In genomic region chr17:74601944-74602572, GRCh38 we compare ENCODE assay signal across 8 cellular contexts. TPM values are rescaled to one million over a fixed set of nuclear protein-coding genes. Genes with fewer than 3 reads are reported as not detected.
A peak's percentile ranks its signal among the peaks of the same experiment; 100 is the strongest.
DNase-seq lines count a peak whose midpoint lies in the region; ATAC-seq, FAIRE-seq and TF ChIP-seq lines count a peak whose summit lies in the region.

No MANE protein-coding gene starts in this region.

- TF ChIP-seq RAD21 in GM12878 (IDR thresholded peaks at IDR 0.05; ENCODE audit: insufficient read depth, low read depth, low read length): peak; percentile 73
- TF ChIP-seq RAD21 in HepG2 (CRISPR knock-in tag; IDR thresholded peaks at IDR 0.05): 0 out of 2 replicates have a peak, but pooled peaks have one; percentile 27

- H3K9me3 ChIP-seq in GM12878 (replicated peaks; ENCODE audit: control insufficient read depth, insufficient read depth, low read length) (peaks cover 3% of the 10 kb centered on the region; the same call in 1 of the 3 replicates), HepG2 (ENCODE audit: low read length) (no peaks in the 10 kb centered on the region)

- H2AFZ ChIP-seq in GM12878 (ENCODE audit: control insufficient read depth, low read depth, low read length): no peak overlapping the region
- no peak overlapping the region for H2AFZ ChIP-seq in HepG2 (ENCODE audit: low read length)

- TF ChIP-seq POLR2A in GM12878 (IDR thresholded peaks at IDR 0.05; ENCODE audit: low read depth, low read length): no peak
- no peak for TF ChIP-seq POLR2A in HepG2 (IDR thresholded peaks at IDR 0.05; ENCODE audit: insufficient read depth in 1 of 2, low read depth in 2 of 2, low read length in 2 of 2)

- in situ Hi-C loops in GM12878 (cut with MboI): no loop called here
- in situ Hi-C loops in HepG2 (cut with HindIII; ENCODE audit: extremely low pct_ligation_motif_present, low pct_unique_long_range_greater_than_20kb): no loop called here

- TF ChIP-seq CTCF in AG10803 (conservative IDR thresholded peaks at IDR 0.05; ENCODE audit: low read length) (peak; percentile 75), GM12878 (IDR thresholded peaks at IDR 0.05 in 2 of 3, conservative IDR thresholded peaks at IDR 0.05 in 1 of 3; ENCODE audit: control insufficient read depth in 2 of 3, extremely low read depth in 1 of 3, insufficient read depth in 1 of 3, low read depth in 3 of 3, low read length in 3 of 3) (peak; percentile 67 to 71 (median 70)), HepG2 (CRISPR knock-in tag; IDR thresholded peaks at IDR 0.05) (peak; percentile 70)

- H3K79me2 ChIP-seq in GM12878 (ENCODE audit: control insufficient read depth, insufficient read depth, low read length) (no peaks in the 10 kb centered on the region), HepG2 (ENCODE audit: insufficient read depth, low read length) (no peaks in the 10 kb centered on the region)

- no peaks in the 10 kb centered on the region; the same call in 1 of the 2 replicates for H3K4me1 ChIP-seq in GM12878 (ENCODE audit: control insufficient read depth, insufficient read depth, low read length)
- no peaks in the 10 kb centered on the region for H3K4me1 ChIP-seq in HepG2 (ENCODE audit: insufficient read depth, low read length)

- FAIRE-seq in GM12878 (lab: Jason Lieb, UNC) (peak; percentile 18), HepG2 (lab: Jason Lieb, UNC) (peak; percentile 94)

- CTCF ChIA-PET in GM12878 (lab: Yijun Ruan, JAX) (interaction anchor here (0.6 to 3.3 kb wide), 11 partner anchors 8 to 1014 kb away, joined by 3 to 16 read pairs (median 8); partner anchors contain the start of genes CD300E, CD300H, CD300LB and RAB37), HepG2 (lab: Yijun Ruan, JAX; ENCODE audit: low intra/inter-chr PET ratio, low total read pairs) (interaction anchor here (1.1 to 1.3 kb wide), 2 partner anchors 222 to 234 kb away, joined by 3 to 8 read pairs; no protein-coding TSS in a partner anchor)

- POLR2A ChIA-PET in GM12878 (lab: Charles Lee) (no interaction called here), HepG2 (lab: Yijun Ruan, JAX) (no interaction called here)

- peak; percentile 85 for ATAC-seq in GM12878
- peak; percentile 82 for ATAC-seq in HepG2
- ATAC-seq in HG03565 (IDR thresholded peaks at IDR 0.05; ENCODE audit: unreplicated experiment): no peak
- ATAC-seq in GM21367 (IDR thresholded peaks at IDR 0.05; ENCODE audit: unreplicated experiment): no peak

- intact Hi-C loops in GM12878 (cut with micrococcal nuclease; ENCODE audit: unreplicated experiment) (loop anchor here (2.0 to 5.0 kb wide), 2 partner anchors 233 to 300 kb away; no protein-coding TSS in a partner anchor), HepG2 (cut with micrococcal nuclease; ENCODE audit: unreplicated experiment) (no loop called here)

- H3K27ac ChIP-seq in GM12878 (ENCODE audit: control insufficient read depth, insufficient read depth) (no peak overlapping the region), HepG2 (ENCODE audit: extremely low read length, insufficient read depth, low read length) (no peak overlapping the region)

- H3K4me3 ChIP-seq in AG10803 (ENCODE audit: low read length): no peak overlapping the region
- H3K4me3 ChIP-seq in GM12878: no peak overlapping the region
- no peak overlapping the region for H3K4me3 ChIP-seq in HepG2 (replicated peaks in 1 of 3; ENCODE audit: insufficient read depth in 1 of 3, low read depth in 2 of 3, low read length in 3 of 3)

- RAD21 ChIA-PET in GM12878 (lab: Charles Lee; ENCODE audit: unreplicated experiment): interaction anchor here (1.7 to 2.4 kb wide), 3 partner anchors 110 to 234 kb away, joined by 4 to 10 read pairs (median 4); no protein-coding TSS in a partner anchor

- WGBS in GM12878 (ENCODE audit: insufficient coverage, insufficient replicate concordance, low lambda C conversion rate, missing lambda C conversion rate): 25% methylated on average over 12 of the region's 12 CpGs
- 6% methylated on average over 11 of the region's 12 CpGs for WGBS in HepG2 (ENCODE audit: low lambda C conversion rate)

- H3K4me2 ChIP-seq in GM12878 (ENCODE audit: control insufficient read depth, insufficient read depth) (no peak overlapping the region), HepG2 (ENCODE audit: low read depth, low read length) (no peak overlapping the region)

- H3K27me3 ChIP-seq in GM12878 (replicated peaks in 1 of 2; ENCODE audit: control insufficient read depth in 2 of 2, insufficient read depth in 2 of 2, low read length in 1 of 2): peaks cover 2 to 4% of the 10 kb centered on the region in 2 experiments; a peak in 3 of 4 replicates
- peaks cover 8 to 56% of the 10 kb centered on the region in 2 experiments for H3K27me3 ChIP-seq in HepG2 (ENCODE audit: control insufficient read depth in 1 of 2, insufficient read depth in 2 of 2, low read length in 2 of 2)

- H4K20me1 ChIP-seq in GM12878 (ENCODE audit: control insufficient read depth, insufficient read depth): no peaks in the 10 kb centered on the region; the same call in 1 of the 2 replicates
- peaks cover 3% of the 10 kb centered on the region; the same call in 1 of the 2 replicates for H4K20me1 ChIP-seq in HepG2 (ENCODE audit: insufficient read depth, low read length)

- BruUV-seq in GM12878 (replicated peaks; lab: Mats Ljungman, UMichigan) (no TSS peak), HepG2 (replicated peaks; lab: Mats Ljungman, UMichigan) (no TSS peak)

- DNase-seq in AG10803 (ENCODE audit: low read depth) (peak; percentile 34), GDM1 (lab: John Stamatoyannopoulos, UW) (peak; percentile 23), NCI-H2227 (lab: John Stamatoyannopoulos, UW; ENCODE audit: unreplicated experiment) (peak; percentile 19), GM12878 (ENCODE audit: low read depth, low spot score) (no peak), HepG2 (ENCODE audit: low spot score) (peak; percentile 60)
- no peak for DNase-seq in effector CD4-positive, alpha-beta T cell

- no peak overlapping the region for H3K9ac ChIP-seq in GM12878 (ENCODE audit: control insufficient read depth, insufficient read depth, low read length)
- no peak overlapping the region for H3K9ac ChIP-seq in HepG2 (ENCODE audit: insufficient read depth, low read depth, low read length)

- H3K36me3 ChIP-seq in GM12878 (ENCODE audit: control insufficient read depth in 2 of 2, insufficient read depth in 2 of 2, low read length in 1 of 2): no peaks in the 10 kb centered on the region
- no peaks in the 10 kb centered on the region for H3K36me3 ChIP-seq in HepG2 (replicated peaks in 1 of 2; ENCODE audit: control insufficient read depth in 1 of 2, insufficient read depth in 2 of 2, low read length in 2 of 2)

- SMC1A ChIA-PET in GM12878 (lab: Charles Lee; ENCODE audit: uncharacterized antibody, unreplicated experiment): interaction anchor here (1.9 to 2.2 kb wide), 2 partner anchors 36 to 70 kb away, joined by 4 to 6 read pairs; no protein-coding TSS in a partner anchor

- TF ChIP-seq EP300 in GM12878 (IDR thresholded peaks at IDR 0.05; ENCODE audit: borderline replicate concordance in 1 of 2, control insufficient read depth in 1 of 2, low read depth in 2 of 2, low read length in 2 of 2) (no peak), HepG2 (IDR thresholded peaks at IDR 0.05; ENCODE audit: low read depth in 2 of 2, low read length in 2 of 2) (no peak), HepG2 (CRISPR knock-in tag; IDR thresholded peaks at IDR 0.05; ENCODE audit: borderline replicate concordance) (no peak)

RNA-seq across cellular contexts. Expression of gene CD300LD, which starts 10.0 kb away (rescaled TPM):
- not detected in 2 replicates for total RNA-seq in GM12878 (2013; cell fraction: nucleolus; rRNA removed)
- not detected in 2 replicates for total RNA-seq in GM12878 (2014; rRNA removed)
- total RNA-seq in GM12878 (2014; rRNA removed; fragmentation: Illumina TruSeq; extraction: Trizol): not detected in 2 replicates
- total RNA-seq in GM12878 (2021): not detected in 2 replicates
- polyA plus RNA-seq in GM12878 (2011; ENCODE audit: low read depth): not detected
- polyA plus RNA-seq in GM12878 (2011; rRNA removed): not detected in 2 replicates
- not detected in 2 replicates for polyA plus RNA-seq in GM12878 (2011; cell fraction: cytosol; rRNA removed)
- polyA plus RNA-seq in GM12878 (2011; cell fraction: nucleus; rRNA removed): not detected in 2 replicates
- polyA plus RNA-seq in GM12878 (2012): not detected in 2 replicates
- not detected in 2 replicates for polyA plus RNA-seq in GM12878 (2014; fragmentation: Illumina TruSeq; extraction: Trizol)
- not detected for polyA plus RNA-seq in GM12878 (2014; fragmentation: Nextera tagmentation; extraction: Ambion mirVana)
- polyA plus RNA-seq in GM12878 (2014; rRNA removed): not detected in 2 replicates
- polyA plus RNA-seq in GM12878 (2016; fragmentation: Nextera tagmentation; extraction: Ambion mirVana): not detected
- not detected in 2 replicates for polyA minus RNA-seq in GM12878 (2011; rRNA and poly(A)+ RNA removed)
- polyA minus RNA-seq in GM12878 (2011; cell fraction: cytosol; rRNA and poly(A)+ RNA removed): not detected in 2 replicates
- polyA minus RNA-seq in GM12878 (2011; cell fraction: nucleus; rRNA and poly(A)+ RNA removed): not detected in 2 replicates
- total RNA-seq in HepG2 (2016; rRNA removed; fragmentation: Illumina TruSeq; extraction: Trizol): not detected in 2 replicates
- total RNA-seq in HepG2 (2016; cell fraction: cytosol; rRNA removed; fragmentation: Illumina TruSeq; extraction: Trizol; ENCODE audit: low read depth): not detected in 2 replicates
- not detected in 2 replicates for total RNA-seq in HepG2 (2016; cell fraction: insoluble cytoplasmic fraction; rRNA removed; fragmentation: Illumina TruSeq; extraction: Trizol)
- total RNA-seq in HepG2 (2016; cell fraction: membrane; rRNA removed; fragmentation: Illumina TruSeq; extraction: Trizol): not detected in 2 replicates
- total RNA-seq in HepG2 (2016; cell fraction: nucleus; rRNA removed; fragmentation: Illumina TruSeq; extraction: Trizol): not detected in 2 replicates
- polyA plus RNA-seq in HepG2 (2011; rRNA removed): not detected in 2 replicates
- polyA plus RNA-seq in HepG2 (2011; cell fraction: cytosol; rRNA removed): not detected in 2 replicates
- polyA plus RNA-seq in HepG2 (2011; cell fraction: nucleus; rRNA removed): not detected in 2 replicates
- polyA plus RNA-seq in HepG2 (2012): not detected in 2 replicates
- not detected in 2 replicates for polyA plus RNA-seq in HepG2 (2016; cell fraction: cytosol; fragmentation: Illumina TruSeq; extraction: Trizol; ENCODE audit: low read depth)
- polyA plus RNA-seq in HepG2 (2016; cell fraction: insoluble cytoplasmic fraction; fragmentation: Illumina TruSeq; extraction: Trizol; ENCODE audit: low read depth): not detected in 2 replicates
- not detected in 2 replicates for polyA plus RNA-seq in HepG2 (2016; cell fraction: membrane; fragmentation: Illumina TruSeq; extraction: Trizol; ENCODE audit: low read depth)
- not detected in 2 replicates for polyA plus RNA-seq in HepG2 (2016; cell fraction: nucleus; fragmentation: Illumina TruSeq; extraction: Trizol; ENCODE audit: insufficient read depth, low read depth)
- polyA minus RNA-seq in HepG2 (2011; rRNA and poly(A)+ RNA removed; ENCODE audit: low replicate concordance): not detected in 2 replicates
- polyA minus RNA-seq in HepG2 (2011; cell fraction: cytosol; rRNA and poly(A)+ RNA removed): not detected in 2 replicates
- not detected in 2 replicates for polyA minus RNA-seq in HepG2 (2011; cell fraction: nucleus; rRNA and poly(A)+ RNA removed)

RNA-seq across cellular contexts. Expression of gene CD300E, which starts 21.5 kb away (rescaled TPM):
- not detected in 2 replicates for total RNA-seq in GM12878 (2013; cell fraction: nucleolus; rRNA removed)
- not detected in 2 replicates for total RNA-seq in GM12878 (2014; rRNA removed)
- not detected in 2 replicates for total RNA-seq in GM12878 (2014; rRNA removed; fragmentation: Illumina TruSeq; extraction: Trizol)
- not detected in 2 replicates for total RNA-seq in GM12878 (2021)
- not detected for polyA plus RNA-seq in GM12878 (2011; ENCODE audit: low read depth)
- polyA plus RNA-seq in GM12878 (2011; rRNA removed): not detected in 2 replicates
- polyA plus RNA-seq in GM12878 (2011; cell fraction: cytosol; rRNA removed): 0.01 TPM in 1 of 2 replicates, not detected in the other
- polyA plus RNA-seq in GM12878 (2011; cell fraction: nucleus; rRNA removed): not detected in 2 replicates
- not detected in 2 replicates for polyA plus RNA-seq in GM12878 (2012)
- not detected in 2 replicates for polyA plus RNA-seq in GM12878 (2014; fragmentation: Illumina TruSeq; extraction: Trizol)
- polyA plus RNA-seq in GM12878 (2014; fragmentation: Nextera tagmentation; extraction: Ambion mirVana): not detected
- polyA plus RNA-seq in GM12878 (2014; rRNA removed): not detected in 2 replicates
- polyA plus RNA-seq in GM12878 (2016; fragmentation: Nextera tagmentation; extraction: Ambion mirVana): not detected
- not detected in 2 replicates for polyA minus RNA-seq in GM12878 (2011; rRNA and poly(A)+ RNA removed)
- not detected in 2 replicates for polyA minus RNA-seq in GM12878 (2011; cell fraction: cytosol; rRNA and poly(A)+ RNA removed)
- not detected in 2 replicates for polyA minus RNA-seq in GM12878 (2011; cell fraction: nucleus; rRNA and poly(A)+ RNA removed)
- not detected in 2 replicates for total RNA-seq in HepG2 (2016; rRNA removed; fragmentation: Illumina TruSeq; extraction: Trizol)
- not detected in 2 replicates for total RNA-seq in HepG2 (2016; cell fraction: cytosol; rRNA removed; fragmentation: Illumina TruSeq; extraction: Trizol; ENCODE audit: low read depth)
- not detected in 2 replicates for total RNA-seq in HepG2 (2016; cell fraction: insoluble cytoplasmic fraction; rRNA removed; fragmentation: Illumina TruSeq; extraction: Trizol)
- not detected in 2 replicates for total RNA-seq in HepG2 (2016; cell fraction: membrane; rRNA removed; fragmentation: Illumina TruSeq; extraction: Trizol)
- total RNA-seq in HepG2 (2016; cell fraction: nucleus; rRNA removed; fragmentation: Illumina TruSeq; extraction: Trizol): not detected in 2 replicates
- polyA plus RNA-seq in HepG2 (2011; rRNA removed): not detected in 2 replicates
- not detected in 2 replicates for polyA plus RNA-seq in HepG2 (2011; cell fraction: cytosol; rRNA removed)
- polyA plus RNA-seq in HepG2 (2011; cell fraction: nucleus; rRNA removed): not detected in 2 replicates
- polyA plus RNA-seq in HepG2 (2012): not detected in 2 replicates
- not detected in 2 replicates for polyA plus RNA-seq in HepG2 (2016; cell fraction: cytosol; fragmentation: Illumina TruSeq; extraction: Trizol; ENCODE audit: low read depth)
- not detected in 2 replicates for polyA plus RNA-seq in HepG2 (2016; cell fraction: insoluble cytoplasmic fraction; fragmentation: Illumina TruSeq; extraction: Trizol; ENCODE audit: low read depth)
- not detected in 2 replicates for polyA plus RNA-seq in HepG2 (2016; cell fraction: membrane; fragmentation: Illumina TruSeq; extraction: Trizol; ENCODE audit: low read depth)
- polyA plus RNA-seq in HepG2 (2016; cell fraction: nucleus; fragmentation: Illumina TruSeq; extraction: Trizol; ENCODE audit: insufficient read depth, low read depth): not detected in 2 replicates
- polyA minus RNA-seq in HepG2 (2011; rRNA and poly(A)+ RNA removed; ENCODE audit: low replicate concordance): not detected in 2 replicates
- polyA minus RNA-seq in HepG2 (2011; cell fraction: cytosol; rRNA and poly(A)+ RNA removed): not detected in 2 replicates
- not detected in 2 replicates for polyA minus RNA-seq in HepG2 (2011; cell fraction: nucleus; rRNA and poly(A)+ RNA removed)

RNA-seq across cellular contexts. Expression of gene CD300H, which starts 34.7 kb away (rescaled TPM):
- total RNA-seq in GM12878 (2013; cell fraction: nucleolus; rRNA removed): not detected in 2 replicates
- not detected in 2 replicates for total RNA-seq in GM12878 (2014; rRNA removed)
- not detected in 2 replicates for total RNA-seq in GM12878 (2014; rRNA removed; fragmentation: Illumina TruSeq; extraction: Trizol)
- total RNA-seq in GM12878 (2021): not detected in 2 replicates
- polyA plus RNA-seq in GM12878 (2011; ENCODE audit: low read depth): not detected
- polyA plus RNA-seq in GM12878 (2011; rRNA removed): not detected in 2 replicates
- polyA plus RNA-seq in GM12878 (2011; cell fraction: cytosol; rRNA removed): not detected in 2 replicates
- not detected in 2 replicates for polyA plus RNA-seq in GM12878 (2011; cell fraction: nucleus; rRNA removed)
- not detected in 2 replicates for polyA plus RNA-seq in GM12878 (2012)
- polyA plus RNA-seq in GM12878 (2014; fragmentation: Illumina TruSeq; extraction: Trizol): not detected in 2 replicates
- not detected for polyA plus RNA-seq in GM12878 (2014; fragmentation: Nextera tagmentation; extraction: Ambion mirVana)
- not detected in 2 replicates for polyA plus RNA-seq in GM12878 (2014; rRNA removed)
- polyA plus RNA-seq in GM12878 (2016; fragmentation: Nextera tagmentation; extraction: Ambion mirVana): not detected
- polyA minus RNA-seq in GM12878 (2011; rRNA and poly(A)+ RNA removed): not detected in 2 replicates
- polyA minus RNA-seq in GM12878 (2011; cell fraction: cytosol; rRNA and poly(A)+ RNA removed): not detected in 2 replicates
- polyA minus RNA-seq in GM12878 (2011; cell fraction: nucleus; rRNA and poly(A)+ RNA removed): not detected in 2 replicates
- not detected in 2 replicates for total RNA-seq in HepG2 (2016; rRNA removed; fragmentation: Illumina TruSeq; extraction: Trizol)
- total RNA-seq in HepG2 (2016; cell fraction: cytosol; rRNA removed; fragmentation: Illumina TruSeq; extraction: Trizol; ENCODE audit: low read depth): not detected in 2 replicates
- total RNA-seq in HepG2 (2016; cell fraction: insoluble cytoplasmic fraction; rRNA removed; fragmentation: Illumina TruSeq; extraction: Trizol): not detected in 2 replicates
- total RNA-seq in HepG2 (2016; cell fraction: membrane; rRNA removed; fragmentation: Illumina TruSeq; extraction: Trizol): not detected in 2 replicates
- not detected in 2 replicates for total RNA-seq in HepG2 (2016; cell fraction: nucleus; rRNA removed; fragmentation: Illumina TruSeq; extraction: Trizol)
- not detected in 2 replicates for polyA plus RNA-seq in HepG2 (2011; rRNA removed)
- polyA plus RNA-seq in HepG2 (2011; cell fraction: cytosol; rRNA removed): not detected in 2 replicates
- polyA plus RNA-seq in HepG2 (2011; cell fraction: nucleus; rRNA removed): not detected in 2 replicates
- not detected in 2 replicates for polyA plus RNA-seq in HepG2 (2012)
- polyA plus RNA-seq in HepG2 (2016; cell fraction: cytosol; fragmentation: Illumina TruSeq; extraction: Trizol; ENCODE audit: low read depth): not detected in 2 replicates
- polyA plus RNA-seq in HepG2 (2016; cell fraction: insoluble cytoplasmic fraction; fragmentation: Illumina TruSeq; extraction: Trizol; ENCODE audit: low read depth): not detected in 2 replicates
- not detected in 2 replicates for polyA plus RNA-seq in HepG2 (2016; cell fraction: membrane; fragmentation: Illumina TruSeq; extraction: Trizol; ENCODE audit: low read depth)
- polyA plus RNA-seq in HepG2 (2016; cell fraction: nucleus; fragmentation: Illumina TruSeq; extraction: Trizol; ENCODE audit: insufficient read depth, low read depth): not detected in 2 replicates
- polyA minus RNA-seq in HepG2 (2011; rRNA and poly(A)+ RNA removed; ENCODE audit: low replicate concordance): not detected in 2 replicates
- polyA minus RNA-seq in HepG2 (2011; cell fraction: cytosol; rRNA and poly(A)+ RNA removed): not detected in 2 replicates
- not detected in 2 replicates for polyA minus RNA-seq in HepG2 (2011; cell fraction: nucleus; rRNA and poly(A)+ RNA removed)

RNA-seq across cellular contexts. Expression of gene CD300C, which starts 56.1 kb away (rescaled TPM):
- not detected in 2 replicates for total RNA-seq in GM12878 (2013; cell fraction: nucleolus; rRNA removed)
- total RNA-seq in GM12878 (2014; rRNA removed) (0.23 and 0.27 TPM in 2 replicates), GM12878 (2014; rRNA removed; fragmentation: Illumina TruSeq; extraction: Trizol) (0.13 TPM in 1 of 2 replicates, not detected in the other), GM12878 (2021) (0.19 and 0.38 TPM in 2 replicates), HepG2 (2016; rRNA removed; fragmentation: Illumina TruSeq; extraction: Trizol) (not detected in 2 replicates)
- 0.17 TPM for polyA plus RNA-seq in GM12878 (2011; ENCODE audit: low read depth)
- polyA plus RNA-seq in GM12878 (2011; rRNA removed) (0.12 TPM in 1 of 2 replicates, not detected in the other), GM12878 (2014; fragmentation: Illumina TruSeq; extraction: Trizol) (0.25 TPM in 1 of 2 replicates, not detected in the other), GM12878 (2014; fragmentation: Nextera tagmentation; extraction: Ambion mirVana) (under 1 TPM in 1 of 2 experiments, not detected in 1; 0.13 TPM), GM12878 (2014; rRNA removed) (0.11 TPM in 1 of 2 replicates, not detected in the other), GM12878 (2016; fragmentation: Nextera tagmentation; extraction: Ambion mirVana) (under 1 TPM in 1 of 2 experiments, not detected in 1; 0.24 TPM), HepG2 (2011; rRNA removed) (not detected in 2 replicates)
- polyA plus RNA-seq in GM12878 (2011; cell fraction: cytosol; rRNA removed): not detected in 2 replicates
- 0.18 TPM in 1 of 2 replicates, not detected in the other for polyA plus RNA-seq in GM12878 (2011; cell fraction: nucleus; rRNA removed)
- 0.16 and 0.29 TPM in 2 replicates for polyA plus RNA-seq in GM12878 (2012)
- polyA minus RNA-seq in GM12878 (2011; rRNA and poly(A)+ RNA removed): not detected in 2 replicates
- polyA minus RNA-seq in GM12878 (2011; cell fraction: cytosol; rRNA and poly(A)+ RNA removed): not detected in 2 replicates
- polyA minus RNA-seq in GM12878 (2011; cell fraction: nucleus; rRNA and poly(A)+ RNA removed): not detected in 2 replicates
- total RNA-seq in HepG2 (2016; cell fraction: cytosol; rRNA removed; fragmentation: Illumina TruSeq; extraction: Trizol; ENCODE audit: low read depth): not detected in 2 replicates
- not detected in 2 replicates for total RNA-seq in HepG2 (2016; cell fraction: insoluble cytoplasmic fraction; rRNA removed; fragmentation: Illumina TruSeq; extraction: Trizol)
- total RNA-seq in HepG2 (2016; cell fraction: membrane; rRNA removed; fragmentation: Illumina TruSeq; extraction: Trizol): not detected in 2 replicates
- total RNA-seq in HepG2 (2016; cell fraction: nucleus; rRNA removed; fragmentation: Illumina TruSeq; extraction: Trizol): not detected in 2 replicates
- polyA plus RNA-seq in HepG2 (2011; cell fraction: cytosol; rRNA removed): not detected in 2 replicates
- polyA plus RNA-seq in HepG2 (2011; cell fraction: nucleus; rRNA removed): not detected in 2 replicates
- not detected in 2 replicates for polyA plus RNA-seq in HepG2 (2012)
- polyA plus RNA-seq in HepG2 (2016; cell fraction: cytosol; fragmentation: Illumina TruSeq; extraction: Trizol; ENCODE audit: low read depth): not detected in 2 replicates
- not detected in 2 replicates for polyA plus RNA-seq in HepG2 (2016; cell fraction: insoluble cytoplasmic fraction; fragmentation: Illumina TruSeq; extraction: Trizol; ENCODE audit: low read depth)
- not detected in 2 replicates for polyA plus RNA-seq in HepG2 (2016; cell fraction: membrane; fragmentation: Illumina TruSeq; extraction: Trizol; ENCODE audit: low read depth)
- polyA plus RNA-seq in HepG2 (2016; cell fraction: nucleus; fragmentation: Illumina TruSeq; extraction: Trizol; ENCODE audit: insufficient read depth, low read depth): not detected in 2 replicates
- polyA minus RNA-seq in HepG2 (2011; rRNA and poly(A)+ RNA removed; ENCODE audit: low replicate concordance): 0.09 TPM in 1 of 2 replicates, not detected in the other
- polyA minus RNA-seq in HepG2 (2011; cell fraction: cytosol; rRNA and poly(A)+ RNA removed): not detected in 2 replicates
- not detected in 2 replicates for polyA minus RNA-seq in HepG2 (2011; cell fraction: nucleus; rRNA and poly(A)+ RNA removed)

Comparison
In these comparisons a context has a peak if more than half of its experiments do, and no peak if none do; other contexts are left out.
1. DNase-seq: peak in AG10803 (single experiment), GDM1 (single experiment), NCI-H2227 (single experiment) and HepG2 (single experiment); none in GM12878 (single experiment) and effector CD4-positive, alpha-beta T cell (single experiment).
2. ATAC-seq: peak in GM12878 (single experiment) and HepG2 (single experiment); none in HG03565 (single experiment) and GM21367 (single experiment).
3. Peak in every context shown above with its lines, with median percentiles within 50 percentile points of each other: CTCF ChIP-seq.